21 cellular contexts compared by ENCODE assay signal in genomic region chr19:5932146-5932545, GRCh38. TPM values are rescaled to one million over a fixed set of nuclear protein-coding genes. Genes with fewer than 3 reads are reported as not detected.
DNase-seq lines count a peak whose midpoint lies in the region; ATAC-seq and TF ChIP-seq lines count a peak whose summit lies in the region.
"Had no signal": no experiment of that assay in that cellular context is flagged by ENCODE, and none has a peak within 500 bp of the region (broad histone marks: within the 10 kb centered on the region; RNA-seq: fewer than 3 reads in every experiment).

No MANE protein-coding gene starts in this region.

- TF ChIP-seq CTCF in left lung (IDR thresholded peaks at IDR 0.05) (no peak), sigmoid colon (IDR thresholded peaks at IDR 0.05) (no peak)

- peak; percentile 56 for DNase-seq in Ammon's horn (ENCODE audit: low spot score)
- DNase-seq in left lung: peak in 1 of 2 donors; percentile 68
- no peak for DNase-seq in sigmoid colon
- no peak for DNase-seq in erythroblast (lab: John Stamatoyannopoulos, UW)
- no peak for DNase-seq in NOMO-1 treated with DMSO at 0.1 percent for 48 hours (lab: John Stamatoyannopoulos, UW; ENCODE audit: unreplicated experiment)
- DNase-seq: CD4-positive, alpha-beta memory T cell; GF-D8; GM23248; MV-4-11; NCI-H187; NCI-H2107; NCI-H510A; NCI-H748 treated with DMSO at 0.1 percent for 48 hours had no signal

- H3K27ac ChIP-seq in angular gyrus (ENCODE audit: low read depth, low read length): peak overlapping the region; percentile 47
- H3K27ac ChIP-seq in left lung: no peak overlapping the region
- H3K27ac ChIP-seq in sigmoid colon: peak overlapping the region in 3 of 4 donors; percentile 69 to 85 (median 80)
- H3K27ac ChIP-seq: A549, BLaER1, GM23248, KMS-11, SJSA1 had no signal

- H3K9me3 ChIP-seq in left lung (no peaks in the 10 kb centered on the region), sigmoid colon (no peaks in the 10 kb centered on the region)
- H3K9me3 ChIP-seq: A549, BLaER1, HAP-1, SJSA1 had no signal

- H3K27me3 ChIP-seq in left lung (no peaks in the 10 kb centered on the region), sigmoid colon (no peaks in the 10 kb centered on the region)
- H3K27me3 ChIP-seq: BLaER1, SJSA1 had no signal

- TF ChIP-seq EP300 in sigmoid colon (IDR thresholded peaks at IDR 0.05): no peak

- no peak overlapping the region for H3K4me3 ChIP-seq in left lung
- no peak overlapping the region for H3K4me3 ChIP-seq in sigmoid colon
- H3K4me3 ChIP-seq: A549, BLaER1, GM23248, HAP-1, SJSA1 had no signal

- H3K36me3 ChIP-seq in left lung (peaks cover 0 to 98% of the 10 kb centered on the region in 2 donors), sigmoid colon (peaks cover 15 to 64% (median 19%) of the 10 kb centered on the region in 4 donors)

- TF ChIP-seq POLR2A in sigmoid colon (IDR thresholded peaks at IDR 0.05) (no peak), erythroblast (IDR thresholded peaks at IDR 0.05; ENCODE audit: low read length) (no peak)

- WGBS in sigmoid colon, 2 donors: 95 to 97% methylated on average over 18 of the region's 18 CpGs

- intact Hi-C loops in left lung (cut with DNase I): no loop called here
- intact Hi-C loops in sigmoid colon (cut with DNase I): no loop called here

- ATAC-seq in left lung: peak; percentile 5
- no peak for ATAC-seq in GM18870 (IDR thresholded peaks at IDR 0.05; ENCODE audit: unreplicated experiment)
- ATAC-seq in GM19455 (IDR thresholded peaks at IDR 0.05; ENCODE audit: unreplicated experiment): no peak
- ATAC-seq: A549 had no signal

- H3K4me1 ChIP-seq in left lung (peaks cover 4 to 9% of the 10 kb centered on the region in 2 donors), sigmoid colon (peaks cover 0 to 91% (median 63%) of the 10 kb centered on the region in 4 donors)
- H3K4me1 ChIP-seq: A549, HAP-1, SJSA1 had no signal

RNA-seq across cellular contexts. Expression of gene CAPS, which starts 18.1 kb away (rescaled TPM):
- total RNA-seq in left lung (10 to 100 TPM in 1 of 2 donors, 1 to 10 TPM in 1; 8.8 to 40.9 TPM), sigmoid colon (10 to 100 TPM in 2 of 4 donors, 1 to 10 TPM in 2; 4.9 to 18.6 (median 9.7) TPM)
- polyA plus RNA-seq in sigmoid colon: 10 to 100 TPM in 1 of 3 donors, 1 to 10 TPM in 2; 3.6 to 13.7 (median 3.7) TPM

RNA-seq across cellular contexts. Expression of gene VMAC, which starts 27.5 kb away (rescaled TPM):
- total RNA-seq in left lung (1 to 10 TPM; 5.0 to 6.6 TPM), sigmoid colon (10 to 100 TPM in 1 of 4 donors, 1 to 10 TPM in 3; 6.1 to 14.4 (median 8.1) TPM)
- 1 to 10 TPM; 1.6 to 6.4 (median 2.4) TPM for polyA plus RNA-seq in sigmoid colon

RNA-seq across cellular contexts. Expression of gene NDUFA11, which starts 28.6 kb away (rescaled TPM):
- 100 to 1,000 TPM; 163 to 190 TPM for total RNA-seq in left lung
- 100 to 1,000 TPM; 242 to 447 (median 353) TPM for total RNA-seq in sigmoid colon
- 100 to 1,000 TPM; 363 to 450 (median 395) TPM for polyA plus RNA-seq in sigmoid colon

RNA-seq across cellular contexts. Expression of gene RANBP3, which starts 45.8 kb away (rescaled TPM):
- total RNA-seq in left lung (10 to 100 TPM; 64.6 to 69.0 TPM), sigmoid colon (10 to 100 TPM; 63.1 to 86.4 (median 82.7) TPM)
- polyA plus RNA-seq in sigmoid colon: 10 to 100 TPM; 27.0 to 47.5 (median 27.6) TPM

Comparison
In these comparisons a context has a peak if more than half of its experiments do, and no peak if none do; other contexts are left out.
1. H3K27ac ChIP-seq: peak in angular gyrus (single experiment) and sigmoid colon (3 of 4); none in left lung (0 of 2).